Comparison of ENCODE assay signal across 8 cellular contexts in genomic region chr17:7579001-7579838, GRCh38. TPM values are rescaled to one million over a fixed set of nuclear protein-coding genes. Genes with fewer than 3 reads are reported as not detected.
DNase-seq lines count a peak whose midpoint lies in the region; ATAC-seq, FAIRE-seq and TF ChIP-seq lines count a peak whose summit lies in the region.

CD68 (plus strand) TSS chr17:7579638; CDS start chr17:7579678, 40 bp downstream.

- H3K4me1 ChIP-seq in CD8-positive, alpha-beta memory T cell (ENCODE audit: insufficient read depth, low read length): peaks cover 55% of the 10 kb centered on the region
- H3K4me1 ChIP-seq in endothelial cell of umbilical vein (ENCODE audit: control insufficient read depth, extremely low read depth, insufficient read depth, low read length) (peaks cover 61% of the 10 kb centered on the region), mucosa of rectum (ENCODE audit: control insufficient read depth in 2 of 2, insufficient read depth in 2 of 2, low read length in 2 of 2) (peaks cover 45 to 58% of the 10 kb centered on the region in 2 donors)

- H3K9me3 Mint-ChIP-seq in CD8-positive, alpha-beta memory T cell: no peaks in the 10 kb centered on the region
- no peaks in the 10 kb centered on the region for H3K9me3 Mint-ChIP-seq in activated CD4-positive, alpha-beta memory T cell treated with anti-CD3 and anti-CD28 coated beads, Interleukin-2, amount 10 ng/mL, durations not matched to agents 7 days and 5 days

- peak within 1 kb of the TSS in 6 of 7 donors; percentile 27 to 85 (median 56) for H3K4me3 Mint-ChIP-seq in CD8-positive, alpha-beta memory T cell
- peak within 1 kb of the TSS; percentile 68 for H3K4me3 Mint-ChIP-seq in activated CD4-positive, alpha-beta memory T cell treated with anti-CD3 and anti-CD28 coated beads, Interleukin-2, amount 10 ng/mL, durations not matched to agents 7 days and 5 days

- H3K27ac ChIP-seq in CD8-positive, alpha-beta memory T cell (ENCODE audit: low read depth, low read length): peak within 1 kb of the TSS; percentile 53
- H3K27ac ChIP-seq in endothelial cell of umbilical vein (ENCODE audit: insufficient read depth, low read depth, low read length): peak within 1 kb of the TSS; percentile 42
- H3K27ac ChIP-seq in mucosa of rectum (ENCODE audit: low read depth in 2 of 2, low read length in 2 of 2): peak within 1 kb of the TSS; percentile 93 to 94

- no peaks in the 10 kb centered on the region for H3K27me3 ChIP-seq in CD8-positive, alpha-beta memory T cell (ENCODE audit: insufficient read depth, low read length, poor library complexity, severe bottlenecking)
- H3K27me3 ChIP-seq in endothelial cell of umbilical vein (ENCODE audit: control insufficient read depth in 2 of 2, insufficient read depth in 2 of 2, low read length in 2 of 2) (no peaks in the 10 kb centered on the region), mucosa of rectum (ENCODE audit: control insufficient read depth in 2 of 2, insufficient read depth in 2 of 2, low read length in 2 of 2) (no peaks in the 10 kb centered on the region)

- intact Hi-C loops in endothelial cell of umbilical vein (cut with micrococcal nuclease): no loop called here

- ATAC-seq in GM21737 (IDR thresholded peaks at IDR 0.05; ENCODE audit: unreplicated experiment) (peak; percentile 31), HG02623 (IDR thresholded peaks at IDR 0.05; ENCODE audit: unreplicated experiment) (no peak)
- ATAC-seq in stimulated activated naive CD8-positive, alpha-beta T cell treated with anti-CD3 and anti-CD28 coated beads, Interleukin-15, Interleukin-2, amounts not matched to agents 100 U/mL and 50 U/mL, for 24 hours: peak; percentile 76

- H3K9me3 ChIP-seq in CD8-positive, alpha-beta memory T cell (ENCODE audit: low read length): no peaks in the 10 kb centered on the region
- H3K9me3 ChIP-seq in endothelial cell of umbilical vein (replicated peaks; ENCODE audit: control insufficient read depth, insufficient read depth, low read length) (no peaks in the 10 kb centered on the region), mucosa of rectum (ENCODE audit: control insufficient read depth in 2 of 2, low read length in 2 of 2) (no peaks in the 10 kb centered on the region)

- H3K9ac ChIP-seq in endothelial cell of umbilical vein (replicated peaks; ENCODE audit: extremely low read depth, insufficient read depth, low read length) (no peak within 1 kb of the TSS), mucosa of rectum (ENCODE audit: low read depth in 1 of 2, low read length in 2 of 2) (peak within 1 kb of the TSS; percentile 74 to 77)

- TF ChIP-seq CTCF in endothelial cell of umbilical vein (IDR thresholded peaks at IDR 0.05; ENCODE audit: extremely low read depth in 1 of 2, insufficient read depth in 1 of 2, low read depth in 1 of 2, low read length in 2 of 2): no peak

- peaks cover 9% of the 10 kb centered on the region for H4K20me1 ChIP-seq in endothelial cell of umbilical vein (replicated peaks; ENCODE audit: control insufficient read depth, extremely low read depth, insufficient read depth, low read length)

- H3K4me2 ChIP-seq in endothelial cell of umbilical vein (ENCODE audit: insufficient read depth, low read length): no peak within 1 kb of the TSS

- peak; percentile 98 for TF ChIP-seq POLR2A in endothelial cell of umbilical vein (IDR thresholded peaks at IDR 0.05; ENCODE audit: low read depth, low read length)

- dilution Hi-C loops in endothelial cell of umbilical vein (cut with MboI; ENCODE audit: extremely low pct_ligation_motif_present, low sequenced_read_pairs): no loop called here

- CTCF ChIA-PET in CD8-positive, alpha-beta memory T cell (lab: Charles Lee): interaction anchor here (0.7 to 2.0 kb wide), 2 partner anchors 10 to 143 kb away, joined by 3 to 6 read pairs; no protein-coding TSS in a partner anchor
- CTCF ChIA-PET in activated CD4-positive, alpha-beta memory T cell treated with anti-CD3 and anti-CD28 coated beads, Interleukin-2, amount 10 ng/mL, durations not matched to agents 7 days and 5 days (lab: Charles Lee): interaction anchor here (0.6 to 2.3 kb wide), 4 partner anchors 18 to 281 kb away, joined by 3 to 11 read pairs (median 7); partner anchors contain the start of genes SENP3, TP53 and WRAP53
- CTCF ChIA-PET in endothelial cell of umbilical vein (lab: Charles Lee): interaction anchor here (0.6 to 4.8 kb wide), 6 partner anchors 10 to 564 kb away, joined by 3 to 48 read pairs (median 4); partner anchors contain the start of genes SOX15 and TP53

- BruUV-seq in endothelial cell of umbilical vein (replicated peaks; lab: Mats Ljungman, UMichigan): no TSS peak

- peaks cover 17 to 62% (median 18%) of the 10 kb centered on the region in 3 donors for H3K36me3 Mint-ChIP-seq in CD8-positive, alpha-beta memory T cell
- H3K36me3 Mint-ChIP-seq in activated CD4-positive, alpha-beta memory T cell treated with anti-CD3 and anti-CD28 coated beads, Interleukin-2, amount 10 ng/mL, durations not matched to agents 7 days and 5 days (ENCODE audit: low read depth): peaks cover 74% of the 10 kb centered on the region

- peaks cover 73 to 90% (median 78%) of the 10 kb centered on the region in 3 donors for H3K4me1 Mint-ChIP-seq in CD8-positive, alpha-beta memory T cell
- H3K4me1 Mint-ChIP-seq in activated CD4-positive, alpha-beta memory T cell treated with anti-CD3 and anti-CD28 coated beads, Interleukin-2, amount 10 ng/mL, durations not matched to agents 7 days and 5 days: peaks cover 88% of the 10 kb centered on the region

- peaks cover 45% of the 10 kb centered on the region for H3K79me2 ChIP-seq in endothelial cell of umbilical vein (ENCODE audit: control insufficient read depth, insufficient read depth, low read length)

- H3K9me1 ChIP-seq in endothelial cell of umbilical vein (replicated peaks; ENCODE audit: control insufficient read depth, extremely low read depth, insufficient read depth, low read length): no peaks in the 10 kb centered on the region

- no peak within 1 kb of the TSS for H2AFZ ChIP-seq in endothelial cell of umbilical vein (ENCODE audit: low read depth, low read length)

- peak within 1 kb of the TSS; percentile 13 for H3K4me3 ChIP-seq in CD8-positive, alpha-beta memory T cell (ENCODE audit: low read length)
- H3K4me3 ChIP-seq in endothelial cell of umbilical vein (replicated peaks in 1 of 3; ENCODE audit: insufficient read depth in 1 of 3, low read depth in 1 of 3, low read length in 3 of 3) (no peak within 1 kb of the TSS), mucosa of rectum (ENCODE audit: low read length in 2 of 2) (peak within 1 kb of the TSS; percentile 55 to 72)

- peak in 4 of 5 donors; percentile 27 to 64 (median 36) for DNase-seq in CD8-positive, alpha-beta memory T cell
- DNase-seq in NCI-H460 (ENCODE audit: extremely low read depth, low read depth) (peak; percentile 93), endothelial cell of umbilical vein (ENCODE audit: low read depth, low spot score) (peak; percentile 90)
- peak; percentile 73 for DNase-seq in activated CD4-positive, alpha-beta memory T cell treated with anti-CD3 and anti-CD28 coated beads, Interleukin-2, amount 10 ng/mL, durations not matched to agents 7 days and 5 days
- DNase-seq in stimulated activated naive CD8-positive, alpha-beta T cell treated with anti-CD3 and anti-CD28 coated beads, Interleukin-15, Interleukin-2, amounts not matched to agents 100 U/mL and 50 U/mL, for 24 hours: peak; percentile 80

- peaks cover 48% of the 10 kb centered on the region for H3K36me3 ChIP-seq in CD8-positive, alpha-beta memory T cell (ENCODE audit: insufficient read depth, low read length)
- H3K36me3 ChIP-seq in endothelial cell of umbilical vein (ENCODE audit: control insufficient read depth in 2 of 2, extremely low read depth in 1 of 2, insufficient read depth in 2 of 2, low read length in 2 of 2) (peaks cover 32 to 45% of the 10 kb centered on the region in 2 experiments), mucosa of rectum (ENCODE audit: control insufficient read depth in 2 of 2, insufficient read depth in 2 of 2, low read length in 2 of 2) (peaks cover 46 to 50% of the 10 kb centered on the region in 2 donors)

- H3K27me3 Mint-ChIP-seq in CD8-positive, alpha-beta memory T cell: peaks cover 0 to 4% of the 10 kb centered on the region in 2 donors
- H3K27me3 Mint-ChIP-seq in activated CD4-positive, alpha-beta memory T cell treated with anti-CD3 and anti-CD28 coated beads, Interleukin-2, amount 10 ng/mL, durations not matched to agents 7 days and 5 days: no peaks in the 10 kb centered on the region

- peak within 1 kb of the TSS; percentile 81 to 96 (median 88) for H3K27ac Mint-ChIP-seq in CD8-positive, alpha-beta memory T cell
- H3K27ac Mint-ChIP-seq in activated CD4-positive, alpha-beta memory T cell treated with anti-CD3 and anti-CD28 coated beads, Interleukin-2, amount 10 ng/mL, durations not matched to agents 7 days and 5 days: peak within 1 kb of the TSS; percentile 92

- FAIRE-seq in endothelial cell of umbilical vein (lab: Jason Lieb, UNC): peak; percentile 98

- POLR2A ChIA-PET in CD8-positive, alpha-beta memory T cell (lab: Charles Lee): interaction anchor here (1.2 to 2.0 kb wide), 4 partner anchors 9 to 107 kb away, joined by 3 to 7 read pairs (median 5); partner anchors contain the start of genes FXR2 and SENP3
- POLR2A ChIA-PET in activated CD4-positive, alpha-beta memory T cell treated with anti-CD3 and anti-CD28 coated beads, Interleukin-2, amount 10 ng/mL, durations not matched to agents 7 days and 5 days (lab: Charles Lee): interaction anchor here (0.7 to 8.7 kb wide), 10 partner anchors 7 to 243 kb away, joined by 3 to 169 read pairs (median 4); partner anchors contain the start of genes ACAP1, POLR2A, SOX15 and TP53
- POLR2A ChIA-PET in endothelial cell of umbilical vein (lab: Charles Lee): interaction anchor here (0.6 to 1.6 kb wide), 4 partner anchors 11 to 108 kb away, joined by 3 to 6 read pairs (median 4); partner anchors contain the start of genes SOX15 and TP53

TF ChIP-seq in endothelial cell of umbilical vein, 7 proteins besides CTCF, POLR2A, EP300 and RAD21 (continues in another document):
- TF ChIP-seq POLR2AphosphoS5 (IDR thresholded peaks at IDR 0.05; ENCODE audit: insufficient read depth, low read depth, low read length): peak; percentile 98

RNA-seq across cellular contexts. Expression of gene CD68, which starts in this region (rescaled TPM):
- total RNA-seq in CD8-positive, alpha-beta memory T cell: 10 to 100 TPM; 11.1 to 12.7 TPM
- polyA plus RNA-seq in CD8-positive, alpha-beta memory T cell: 1.2 TPM
- total RNA-seq in NCI-H460 (2014; rRNA removed; shearing (Covaris generic)): 24.5 and 29.4 TPM in 2 replicates
- polyA plus RNA-seq in NCI-H460 (2014; cell fraction: nucleus; rRNA removed): 5.0 and 12.3 TPM in 2 replicates
- total RNA-seq in activated CD4-positive, alpha-beta memory T cell treated with anti-CD3 and anti-CD28 coated beads, Interleukin-2, amount 10 ng/mL, durations not matched to agents 7 days and 5 days: 10 to 100 TPM; 34.5 to 36.0 TPM
- 2.9 and 4.5 TPM in 2 replicates for total RNA-seq in endothelial cell of umbilical vein
- polyA plus RNA-seq in endothelial cell of umbilical vein: 29.1 and 30.8 TPM in 2 replicates
- polyA plus RNA-seq in endothelial cell of umbilical vein (2011; cell fraction: cytosol; rRNA removed): 13.1 and 20.9 TPM in 2 replicates
- 2.1 TPM in 2 replicates for polyA plus RNA-seq in endothelial cell of umbilical vein (2011; cell fraction: nucleus; rRNA removed)
- polyA plus RNA-seq in endothelial cell of umbilical vein (2012): 18.9 and 35.4 TPM in 2 replicates
- polyA minus RNA-seq in endothelial cell of umbilical vein: 9.3 and 26.8 TPM in 2 replicates
- 1.0 TPM for polyA minus RNA-seq in endothelial cell of umbilical vein (2011; cell fraction: cytosol; rRNA and poly(A)+ RNA removed)
- 3.0 and 4.7 TPM in 2 replicates for polyA minus RNA-seq in endothelial cell of umbilical vein (2011; cell fraction: nucleus; rRNA and poly(A)+ RNA removed)

Comparison
In these comparisons a context has a peak if more than half of its experiments do, and no peak if none do; other contexts are left out.
1. DNase-seq: peak in every context shown above with its lines; median percentile 93 in NCI-H460; 90 in endothelial cell of umbilical vein; 80 in stimulated activated naive CD8-positive, alpha-beta T cell treated with anti-CD3 and anti-CD28 coated beads, Interleukin-15, Interleukin-2, amounts not matched to agents 100 U/mL and 50 U/mL, for 24 hours; 73 in activated CD4-positive, alpha-beta memory T cell treated with anti-CD3 and anti-CD28 coated beads, Interleukin-2, amount 10 ng/mL, durations not matched to agents 7 days and 5 days; 36 in CD8-positive, alpha-beta memory T cell.
2. H3K27ac ChIP-seq: peak in every context shown above with its lines; median percentile 94 in mucosa of rectum; 53 in CD8-positive, alpha-beta memory T cell; 42 in endothelial cell of umbilical vein.
3. H3K4me3 ChIP-seq: peak in CD8-positive, alpha-beta memory T cell (single experiment) and mucosa of rectum (2 of 2); none in endothelial cell of umbilical vein (0 of 3).